7 cellular contexts compared by ENCODE assay signal in genomic region chr19:41376241-41376997, GRCh38. TPM values are rescaled to one million over a fixed set of nuclear protein-coding genes. Genes with fewer than 3 reads are reported as not detected.
DNase-seq lines count a peak whose midpoint lies in the region; ATAC-seq and TF ChIP-seq lines count a peak whose summit lies in the region.

Gene TMEM91 (plus strand): TSS chr19:41376533. CDS start chr19:41378310, 1,777 bp downstream.

- ATAC-seq in HG02938 (IDR thresholded peaks at IDR 0.05; ENCODE audit: unreplicated experiment): no peak

- H3K27ac ChIP-seq in HUES6 (ENCODE audit: low read depth, low read length): no peak within 1 kb of the TSS
- peak within 1 kb of the TSS; percentile 85 for H3K27ac ChIP-seq in neutrophil

- peak within 1 kb of the TSS; percentile 69 for H3K4me3 ChIP-seq in HUES6 (ENCODE audit: low read depth, low read length)
- H3K4me3 ChIP-seq in foreskin fibroblast (ENCODE audit: low read depth in 1 of 2, low read length in 2 of 2): peak within 1 kb of the TSS; percentile 51 to 64
- peak within 1 kb of the TSS; percentile 84 to 91 for H3K4me3 ChIP-seq in neutrophil (ENCODE audit: low read depth in 1 of 2, low read length in 1 of 2)

- DNase-seq in activated T-cell treated with anti-CD3 and anti-CD28 coated beads, Interleukin-2, amount 50 U/mL, for 24 hours: peak; percentile 50
- DNase-seq in foreskin fibroblast: peak in 1 of 2 donors; percentile 60
- DNase-seq in SW 1271 (lab: John Stamatoyannopoulos, UW): no peak
- no peak for DNase-seq in A172 (ENCODE audit: low spot score)

- H3K27me3 Mint-ChIP-seq in activated T-cell treated with anti-CD3 and anti-CD28 coated beads, Interleukin-2, amount 50 U/mL, for 24 hours: no peaks in the 10 kb centered on the region

- TF ChIP-seq CTCF in foreskin fibroblast (IDR thresholded peaks at IDR 0.05; ENCODE audit: low read depth, low read length) (no peak), neutrophil (IDR thresholded peaks at IDR 0.05) (no peak)

- H3K27me3 ChIP-seq in HUES6 (ENCODE audit: control insufficient read depth, insufficient read depth, low read length) (0 out of 2 replicates have a peak, but pooled peaks cover 3% of the 10 kb centered on the region), neutrophil (no peaks in the 10 kb centered on the region)

- H3K27ac Mint-ChIP-seq in activated T-cell treated with anti-CD3 and anti-CD28 coated beads, Interleukin-2, amount 50 U/mL, for 24 hours: peak within 1 kb of the TSS; percentile 68

- peaks cover 2% of the 10 kb centered on the region for H3K36me3 Mint-ChIP-seq in activated T-cell treated with anti-CD3 and anti-CD28 coated beads, Interleukin-2, amount 50 U/mL, for 24 hours (ENCODE audit: low read depth)

- H3K4me3 Mint-ChIP-seq in activated T-cell treated with anti-CD3 and anti-CD28 coated beads, Interleukin-2, amount 50 U/mL, for 24 hours: peak within 1 kb of the TSS; percentile 65

- no peaks in the 10 kb centered on the region for H3K9me3 Mint-ChIP-seq in activated T-cell treated with anti-CD3 and anti-CD28 coated beads, Interleukin-2, amount 50 U/mL, for 24 hours

- no peaks in the 10 kb centered on the region for H3K36me3 ChIP-seq in HUES6 (ENCODE audit: control insufficient read depth, insufficient read depth, low read length)
- peaks cover 14% of the 10 kb centered on the region for H3K36me3 ChIP-seq in neutrophil

- H3K4me1 ChIP-seq in HUES6 (ENCODE audit: control insufficient read depth, insufficient read depth, low read length) (peaks cover 2% of the 10 kb centered on the region; the same call in 1 of the 2 replicates), neutrophil (ENCODE audit: control insufficient read depth in 1 of 2, insufficient read depth in 1 of 2, low read depth in 1 of 2, low read length in 1 of 2) (peaks cover 57 to 61% of the 10 kb centered on the region in 2 experiments)

- peak within 1 kb of the TSS; percentile 26 for H3K9ac ChIP-seq in HUES6 (ENCODE audit: low read length)

- peaks cover 14% of the 10 kb centered on the region for H3K4me1 Mint-ChIP-seq in activated T-cell treated with anti-CD3 and anti-CD28 coated beads, Interleukin-2, amount 50 U/mL, for 24 hours (ENCODE audit: low read depth)

- H3K9me3 ChIP-seq in HUES6 (ENCODE audit: control insufficient read depth, insufficient read depth, low read depth, low read length): no peaks in the 10 kb centered on the region
- no peaks in the 10 kb centered on the region for H3K9me3 ChIP-seq in neutrophil

RNA-seq across cellular contexts. Expression of gene TMEM91, which starts in this region (rescaled TPM):
- total RNA-seq in A172 (2014; rRNA removed; shearing (Covaris generic)): 0.98 and 2.1 TPM in 2 replicates
